ENCODE assay signal across 8 cellular contexts in the genomic region with DNA sequence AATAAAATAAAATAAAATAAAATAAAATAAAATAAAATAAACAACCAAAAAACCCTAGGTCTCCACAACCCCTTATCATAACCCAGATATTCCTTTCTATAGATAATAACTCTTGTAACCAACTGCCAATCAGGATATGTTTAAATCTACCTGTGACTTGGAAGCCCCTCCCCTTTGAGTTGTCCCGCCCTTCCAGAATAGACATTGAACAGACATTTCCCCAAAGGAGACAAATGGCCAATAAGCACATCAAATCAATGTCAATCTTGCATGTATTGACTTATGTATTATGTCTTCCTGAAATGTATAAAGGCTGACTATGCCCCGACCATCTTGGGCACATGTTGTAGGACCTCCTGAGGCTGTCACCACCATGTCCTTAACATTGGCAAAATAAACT. TPM values are rescaled to one million over a fixed set of nuclear protein-coding genes. Genes with fewer than 3 reads are reported as not detected.
DNase-seq lines count a peak whose midpoint lies in the region; ATAC-seq, FAIRE-seq and TF ChIP-seq lines count a peak whose summit lies in the region.

No MANE protein-coding gene starts in this region.

- DNase-seq in DMS79 (lab: John Stamatoyannopoulos, UW): peak; percentile 22
- DNase-seq in NAMALWA (ENCODE audit: low spot score): peak; percentile 27
- peak; percentile 72 for DNase-seq in bronchial epithelial cell (ENCODE audit: low read depth)
- DNase-seq in AML-193 (lab: John Stamatoyannopoulos, UW): no peak
- DNase-seq in putamen (ENCODE audit: low spot score): no peak

- ATAC-seq in GM21825 (IDR thresholded peaks at IDR 0.05; ENCODE audit: unreplicated experiment) (no peak), GM18868 (IDR thresholded peaks at IDR 0.05; ENCODE audit: unreplicated experiment) (no peak)

- no peak for TF ChIP-seq CTCF in bronchial epithelial cell (IDR thresholded peaks at IDR 0.05; ENCODE audit: insufficient read depth, low read length, severe bottlenecking)

- FAIRE-seq in bronchial epithelial cell (lab: Jason Lieb, UNC): no peak

- no peaks in the 10 kb centered on the region for H3K9me3 ChIP-seq in muscle layer of duodenum (ENCODE audit: control insufficient read depth in 1 of 2, low read length in 2 of 2)

- H3K4me3 ChIP-seq in bronchial epithelial cell (ENCODE audit: low read depth, low read length) (peak overlapping the region; percentile 88), muscle layer of duodenum (ENCODE audit: low read depth in 1 of 2, low read length in 2 of 2) (peak overlapping the region; percentile 81 to 88)

- H3K27me3 ChIP-seq in bronchial epithelial cell (ENCODE audit: control insufficient read depth, insufficient read depth, low read length) (no peaks in the 10 kb centered on the region), muscle layer of duodenum (ENCODE audit: low read depth, low read length) (no peaks in the 10 kb centered on the region)

- H3K36me3 ChIP-seq in bronchial epithelial cell (ENCODE audit: control insufficient read depth, insufficient read depth, low read length): peaks cover 17% of the 10 kb centered on the region
- H3K36me3 ChIP-seq in muscle layer of duodenum (ENCODE audit: control insufficient read depth in 1 of 2, insufficient read depth in 2 of 2, low read length in 2 of 2): peaks cover 12 to 26% of the 10 kb centered on the region in 2 donors

- H3K4me1 ChIP-seq in muscle layer of duodenum (ENCODE audit: control insufficient read depth in 1 of 2, insufficient read depth in 2 of 2, low read length in 2 of 2): peaks cover 4 to 18% of the 10 kb centered on the region in 2 donors

- peak overlapping the region; percentile 96 for H3K27ac ChIP-seq in muscle layer of duodenum (ENCODE audit: low read length)

RNA-seq across cellular contexts. Expression of a gene that starts 1.5 kb away (rescaled TPM):
- 6.8 and 11.1 TPM in 2 replicates for total RNA-seq in bronchial epithelial cell

RNA-seq across cellular contexts. Expression of a gene that starts 10.2 kb away (rescaled TPM):
- total RNA-seq in bronchial epithelial cell: 0.26 TPM in 1 of 2 replicates, not detected in the other

RNA-seq across cellular contexts. Expression of a gene that starts 14.3 kb away (rescaled TPM):
- 12.4 and 28.0 TPM in 2 replicates for total RNA-seq in bronchial epithelial cell

RNA-seq across cellular contexts. Expression of a gene that starts 34.2 kb away (rescaled TPM):
- total RNA-seq in bronchial epithelial cell: 0.26 and 0.64 TPM in 2 replicates

Comparison
In these comparisons a context has a peak if more than half of its experiments do, and no peak if none do; other contexts are left out.
1. DNase-seq: peak in DMS79 (single experiment), NAMALWA (single experiment) and bronchial epithelial cell (single experiment); none in AML-193 (0 of 2) and putamen (single experiment).